1 cellular context compared by ENCODE assay signal in the genomic region with DNA sequence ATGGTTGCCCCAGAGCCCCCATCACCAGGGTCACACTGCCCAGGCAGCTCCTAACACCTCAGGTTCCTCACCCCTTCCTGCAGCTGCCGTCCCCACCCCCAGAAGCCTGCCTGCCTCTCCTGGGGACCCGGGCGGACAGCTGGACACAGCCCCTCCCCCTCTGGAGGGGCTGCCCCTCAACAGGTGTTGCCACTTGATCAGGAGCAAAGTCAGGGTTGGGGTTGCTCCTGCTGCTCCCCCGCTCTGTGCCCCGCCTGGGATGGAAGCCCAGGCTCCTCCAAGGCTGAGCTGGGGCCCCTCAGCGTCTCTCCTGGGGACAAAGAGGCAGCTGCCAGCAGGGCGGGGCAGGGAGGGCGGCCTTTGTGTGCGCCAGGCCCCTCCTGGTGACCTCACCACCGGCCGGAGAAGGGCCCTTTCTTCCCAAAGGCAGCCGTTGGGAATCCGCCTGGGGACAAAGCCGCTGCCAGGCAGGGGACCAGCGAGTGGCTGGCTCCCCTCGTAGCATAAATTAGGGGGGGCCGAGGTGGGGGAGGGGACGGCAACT.
TF ChIP-seq lines count a peak whose summit lies in the region.

No MANE protein-coding gene starts in this region.

TF ChIP-seq in IMR-90, 13 proteins besides CTCF, POLR2A, EP300 and RAD21:
- TF ChIP-seq MXI1 (IDR thresholded peaks at IDR 0.05; ENCODE audit: borderline replicate concordance, low read depth, low read length) (no peak), RFX5 (IDR thresholded peaks at IDR 0.05; ENCODE audit: low read depth, low read length) (no peak), CHD1 (IDR thresholded peaks at IDR 0.05; ENCODE audit: low read depth, low read length) (no peak), RCOR1 (IDR thresholded peaks at IDR 0.05; ENCODE audit: insufficient replicate concordance, low read length) (no peak), BHLHE40 (IDR thresholded peaks at IDR 0.05; ENCODE audit: low read depth, low read length) (no peak), MAFK (IDR thresholded peaks at IDR 0.05; ENCODE audit: low read depth, low read length) (no peak), SMC3 (IDR thresholded peaks at IDR 0.05; ENCODE audit: low read depth, low read length) (no peak), CEBPB (IDR thresholded peaks at IDR 0.05; ENCODE audit: low read depth, low read length) (no peak), NFE2L2 (IDR thresholded peaks at IDR 0.05; ENCODE audit: low read depth, low read length) (no peak), FOS (IDR thresholded peaks at IDR 0.05; ENCODE audit: low read depth, low read length) (no peak), MAZ (IDR thresholded peaks at IDR 0.05; ENCODE audit: borderline replicate concordance, low read depth, low read length) (no peak)
- TF ChIP-seq, protein P1, sequence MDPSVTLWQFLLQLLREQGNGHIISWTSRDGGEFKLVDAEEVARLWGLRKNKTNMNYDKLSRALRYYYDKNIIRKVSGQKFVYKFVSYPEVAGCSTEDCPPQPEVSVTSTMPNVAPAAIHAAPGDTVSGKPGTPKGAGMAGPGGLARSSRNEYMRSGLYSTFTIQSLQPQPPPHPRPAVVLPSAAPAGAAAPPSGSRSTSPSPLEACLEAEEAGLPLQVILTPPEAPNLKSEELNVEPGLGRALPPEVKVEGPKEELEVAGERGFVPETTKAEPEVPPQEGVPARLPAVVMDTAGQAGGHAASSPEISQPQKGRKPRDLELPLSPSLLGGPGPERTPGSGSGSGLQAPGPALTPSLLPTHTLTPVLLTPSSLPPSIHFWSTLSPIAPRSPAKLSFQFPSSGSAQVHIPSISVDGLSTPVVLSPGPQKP (IDR thresholded peaks at IDR 0.05; ENCODE audit: borderline replicate concordance, low read depth, low read length), result no peak
- TF ChIP-seq, protein P2, sequence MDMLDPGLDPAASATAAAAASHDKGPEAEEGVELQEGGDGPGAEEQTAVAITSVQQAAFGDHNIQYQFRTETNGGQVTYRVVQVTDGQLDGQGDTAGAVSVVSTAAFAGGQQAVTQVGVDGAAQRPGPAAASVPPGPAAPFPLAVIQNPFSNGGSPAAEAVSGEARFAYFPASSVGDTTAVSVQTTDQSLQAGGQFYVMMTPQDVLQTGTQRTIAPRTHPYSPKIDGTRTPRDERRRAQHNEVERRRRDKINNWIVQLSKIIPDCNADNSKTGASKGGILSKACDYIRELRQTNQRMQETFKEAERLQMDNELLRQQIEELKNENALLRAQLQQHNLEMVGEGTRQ (IDR thresholded peaks at IDR 0.05; ENCODE audit: low read depth, low read length), result no peak
